ENCODE assay signal across 10 cellular contexts in the genomic region with DNA sequence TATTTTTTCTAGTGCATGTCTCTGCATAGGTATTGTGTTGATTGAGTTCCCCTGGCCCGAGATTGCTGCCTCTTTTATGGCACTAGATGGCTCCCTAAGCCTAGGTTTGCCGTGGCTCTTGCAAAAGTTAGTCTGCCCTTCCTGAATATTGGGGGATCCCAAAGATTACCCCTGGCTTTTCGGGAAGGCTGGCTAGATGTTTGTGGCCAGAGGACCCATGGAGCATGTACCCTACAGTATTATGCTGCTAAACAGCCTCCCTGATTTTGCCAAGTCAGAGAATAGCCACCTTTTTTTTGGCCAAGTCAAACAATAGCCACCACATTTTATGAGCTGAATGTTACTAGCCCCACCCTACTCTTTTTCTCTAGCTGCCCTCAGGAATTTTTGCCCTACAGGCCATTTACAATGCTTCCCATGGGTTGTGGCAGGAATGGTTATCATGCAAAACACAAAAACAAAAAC.
DNase-seq lines count a peak whose midpoint lies in the region; ATAC-seq and TF ChIP-seq lines count a peak whose summit lies in the region.
"Had no signal": no experiment of that assay in that cellular context is flagged by ENCODE, and none has a peak within 500 bp of the region (broad histone marks: within the 10 kb centered on the region; RNA-seq: fewer than 3 reads in every experiment).

No MANE protein-coding gene starts in this region.

- H3K9me3 ChIP-seq in osteoblast (ENCODE audit: low read depth, low read length), result no peaks in the 10 kb centered on the region

- H3K36me3 ChIP-seq in osteoblast (ENCODE audit: insufficient read depth, low read length), result no peaks in the 10 kb centered on the region
- H3K36me3 ChIP-seq: adrenal gland had no signal

- no peaks in the 10 kb centered on the region for H4K20me1 ChIP-seq in osteoblast (ENCODE audit: insufficient read depth, low read length)

- TF ChIP-seq CTCF in GM12875 (IDR thresholded peaks at IDR 0.05; ENCODE audit: borderline replicate concordance, insufficient read depth, low read depth, low read length) (peak; percentile 16; the same call in 1 of the 2 replicates), osteoblast (IDR thresholded peaks at IDR 0.05; ENCODE audit: extremely low read depth, low read depth, low read length) (peak; percentile 36)

- H3K27ac ChIP-seq in osteoblast (ENCODE audit: low read depth, low read length), result no peak overlapping the region
- H3K27ac ChIP-seq: adrenal gland, HL-60 had no signal

- no peaks in the 10 kb centered on the region for H3K27me3 ChIP-seq in osteoblast (ENCODE audit: insufficient read depth, low read length)
- H3K27me3 ChIP-seq: adrenal gland had no signal

- ATAC-seq in GM19455 (IDR thresholded peaks at IDR 0.05; ENCODE audit: unreplicated experiment), result no peak
- no peak for ATAC-seq in GM21423 (IDR thresholded peaks at IDR 0.05; ENCODE audit: unreplicated experiment)

- no peaks in the 10 kb centered on the region for H3K79me2 ChIP-seq in osteoblast (ENCODE audit: insufficient read depth, low read length)

- H3K4me1 ChIP-seq in osteoblast (ENCODE audit: insufficient read depth, low read length), result no peaks in the 10 kb centered on the region
- H3K4me1 ChIP-seq: adrenal gland had no signal

- DNase-seq in NCI-H446 treated with DMSO at 0.1 percent for 48 hours (lab: John Stamatoyannopoulos, UW) (peak; percentile 23), ecto neural progenitor cell (ENCODE audit: low spot score) (peak; percentile 58), osteoblast (ENCODE audit: insufficient read length, low spot score, missing footprints) (no peak), NCI-H345 (lab: John Stamatoyannopoulos, UW) (no peak)
- DNase-seq: adrenal gland; stimulated activated CD4-positive, alpha-beta T cell treated with anti-CD3 and anti-CD28 coated beads, Interleukin-1b, Interleukin-23, amount 100 ng/mL, for 48 hours had no signal

- H3K4me3 ChIP-seq in GM12875 (ENCODE audit: low read depth, low read length) (no peak overlapping the region), osteoblast (ENCODE audit: insufficient read depth, low read length) (no peak overlapping the region)
- H3K4me3 ChIP-seq: adrenal gland had no signal

- H2AFZ ChIP-seq in osteoblast (ENCODE audit: low read length), result no peak overlapping the region

- no peak overlapping the region for H3K4me2 ChIP-seq in osteoblast (ENCODE audit: insufficient read depth, low read length)

Comparison
In these comparisons a context has a peak if more than half of its experiments do, and no peak if none do; other contexts are left out.
1. DNase-seq: peak in NCI-H446 treated with DMSO at 0.1 percent for 48 hours (single experiment) and ecto neural progenitor cell (single experiment); none in osteoblast (single experiment) and NCI-H345 (single experiment).